ENCODE assay signal across 8 cellular contexts in the genomic region with DNA sequence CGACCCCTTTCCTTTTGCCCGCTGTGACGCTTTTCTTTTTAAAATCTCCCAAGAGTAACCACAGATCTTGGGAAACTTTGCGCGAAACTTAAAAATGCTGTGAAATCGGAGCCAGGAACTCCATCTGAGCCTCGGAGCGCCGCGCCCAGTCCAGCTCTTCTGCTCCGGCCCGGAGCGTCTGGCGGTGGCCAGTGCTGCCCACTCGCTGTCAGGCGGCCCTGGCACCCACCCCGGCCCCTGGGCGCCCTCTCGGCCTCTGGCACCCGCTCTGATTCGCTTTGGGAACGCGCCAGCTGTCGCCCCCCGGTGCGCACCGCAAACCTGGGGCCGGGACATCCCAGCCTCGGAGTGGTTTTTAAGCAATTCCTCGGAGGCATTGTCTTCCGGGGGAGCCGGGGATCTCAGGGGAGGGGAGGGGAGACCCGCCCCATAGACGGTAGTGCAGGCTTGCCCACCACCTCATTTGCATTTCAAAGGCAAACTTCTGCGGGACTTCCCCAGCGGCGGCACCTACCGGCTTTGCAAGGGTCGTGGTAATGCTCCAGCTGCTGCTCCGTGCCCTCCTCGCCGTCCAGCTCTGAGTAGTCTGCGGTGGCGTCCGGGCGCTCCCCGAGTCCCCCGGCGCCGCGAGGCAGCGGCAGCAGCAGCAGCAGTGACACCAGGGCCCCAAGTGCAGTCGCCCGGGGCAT. TPM values are rescaled to one million over a fixed set of nuclear protein-coding genes. Genes with fewer than 3 reads are reported as not detected.
A peak's percentile ranks its signal among the peaks of the same experiment; 100 is the strongest.
DNase-seq lines count a peak whose midpoint lies in the region; ATAC-seq and TF ChIP-seq lines count a peak whose summit lies in the region.

No MANE protein-coding gene starts in this region.

- BruUV-seq in OCI-LY7 (replicated peaks; lab: Mats Ljungman, UMichigan) (no TSS peak), mammary epithelial cell (replicated peaks; lab: Mats Ljungman, UMichigan) (no TSS peak)

- in situ Hi-C loops in mammary epithelial cell (cut with MboI; ENCODE audit: low sequenced_read_pairs in 2 of 2), result no loop called here

- peak overlapping the region; percentile 52; the same call in 1 of the 2 replicates for H2AFZ ChIP-seq in DND-41 (ENCODE audit: low read depth, low read length)
- peak overlapping the region; percentile 56; the same call in 1 of the 2 replicates for H2AFZ ChIP-seq in OCI-LY7 (ENCODE audit: low read length)
- peak overlapping the region; percentile 66 for H2AFZ ChIP-seq in mammary epithelial cell (ENCODE audit: low read depth, low read length)

- dilution Hi-C loops in mammary epithelial cell (cut with HindIII; ENCODE audit: low sequenced_read_pairs), result no loop called here

- peak overlapping the region; percentile 90 for H3K4me2 ChIP-seq in DND-41 (ENCODE audit: insufficient read depth, low read length)
- H3K4me2 ChIP-seq in OCI-LY7 (ENCODE audit: low read length), result peak overlapping the region; percentile 95
- peak overlapping the region; percentile 98 for H3K4me2 ChIP-seq in mammary epithelial cell (ENCODE audit: insufficient read depth, low read depth, low read length)

- H3K4me1 ChIP-seq in DND-41 (ENCODE audit: insufficient read depth, low read length) (peaks cover 20% of the 10 kb centered on the region), OCI-LY7 (ENCODE audit: insufficient read depth, low read length, poor library complexity, severe bottlenecking) (peaks cover 19% of the 10 kb centered on the region), mammary epithelial cell (ENCODE audit: insufficient read depth, low read length) (peaks cover 32% of the 10 kb centered on the region), left lung (peaks cover 18 to 27% of the 10 kb centered on the region in 2 donors), suprapubic skin (peaks cover 25% of the 10 kb centered on the region)

- DNase-seq in DND-41, result peak; percentile 83
- peak; percentile 74 for DNase-seq in OCI-LY7 (ENCODE audit: low spot score)
- no peak for DNase-seq in mammary epithelial cell
- peak in 1 of 2 donors; percentile 71 for DNase-seq in left lung
- no peak for DNase-seq in suprapubic skin (ENCODE audit: low spot score in 2 of 2)
- no peak for DNase-seq in H4 (ENCODE audit: low spot score)
- DNase-seq in NCI-H1930 (lab: John Stamatoyannopoulos, UW), result no peak

- H3K9me2 ChIP-seq in OCI-LY7 (ENCODE audit: insufficient read depth, low read length), result no peaks in the 10 kb centered on the region

- TF ChIP-seq EP300 in suprapubic skin (IDR thresholded peaks at IDR 0.05), result no peak

- POLR2A ChIA-PET in OCI-LY7 (lab: Charles Lee), result interaction anchor here (0.6 to 1.5 kb wide), 3 partner anchors 22 to 539 kb away, joined by 3 to 4 read pairs (median 3); no protein-coding TSS in a partner anchor

- H3K79me2 ChIP-seq in DND-41 (ENCODE audit: insufficient read depth, low read length), result no peaks in the 10 kb centered on the region
- no peaks in the 10 kb centered on the region for H3K79me2 ChIP-seq in OCI-LY7 (ENCODE audit: insufficient read depth, low read depth, low read length)
- H3K79me2 ChIP-seq in mammary epithelial cell (ENCODE audit: insufficient read depth, low read length), result no peaks in the 10 kb centered on the region

- CTCF ChIA-PET in OCI-LY7 (lab: Charles Lee; ENCODE audit: unreplicated experiment) (interaction anchor here (0.6 to 1.0 kb wide), 2 partner anchors 119 to 641 kb away, joined by 3 to 6 read pairs; no protein-coding TSS in a partner anchor), mammary epithelial cell (lab: Charles Lee; ENCODE audit: low non-redundant PET) (interaction anchor here (0.6 to 1.3 kb wide), 3 partner anchors 22 to 512 kb away, joined by 3 to 12 read pairs (median 5); no protein-coding TSS in a partner anchor)

- H3K4me3 ChIP-seq in DND-41 (ENCODE audit: low read depth in 1 of 2, low read length in 2 of 2) (peak overlapping the region; percentile 8 to 55; a peak in 3 of 4 replicates), OCI-LY7 (ENCODE audit: low read depth, low read length, poor library complexity, severe bottlenecking) (peak overlapping the region; percentile 69), mammary epithelial cell (replicated peaks in 1 of 3; ENCODE audit: insufficient read depth in 1 of 3, low read depth in 2 of 3, low read length in 3 of 3) (peak overlapping the region; percentile 35 to 65 (median 54)), left lung (peak overlapping the region; percentile 35 to 43), suprapubic skin (peak overlapping the region; percentile 47)

- ATAC-seq in DND-41 (ENCODE audit: insufficient read depth, low read depth), result peak; percentile 85
- peak; percentile 48 for ATAC-seq in GM21619 (IDR thresholded peaks at IDR 0.05; ENCODE audit: unreplicated experiment)
- ATAC-seq in left lung, result peak; percentile 44

- H3K27me3 ChIP-seq in DND-41 (ENCODE audit: insufficient read depth, low read length, poor library complexity) (peaks cover 50% of the 10 kb centered on the region), mammary epithelial cell (ENCODE audit: insufficient read depth, low read length) (no peaks in the 10 kb centered on the region), left lung (peaks cover 26 to 72% of the 10 kb centered on the region in 2 donors), suprapubic skin (peaks cover 22% of the 10 kb centered on the region)

- no peak for TF ChIP-seq CTCF in DND-41 (IDR thresholded peaks at IDR 0.05; ENCODE audit: borderline replicate concordance, extremely low read depth, low read length, poor library complexity, severe bottlenecking)
- TF ChIP-seq CTCF in OCI-LY7 (conservative IDR thresholded peaks at IDR 0.05; ENCODE audit: low read length), result no peak
- TF ChIP-seq CTCF in mammary epithelial cell (conservative IDR thresholded peaks at IDR 0.05 in 1 of 2, IDR thresholded peaks at IDR 0.05 in 1 of 2; ENCODE audit: extremely low read depth in 1 of 2, insufficient read depth in 1 of 2, low read depth in 1 of 2, low read length in 2 of 2), result no peak
- no peak for TF ChIP-seq CTCF in left lung (IDR thresholded peaks at IDR 0.05)
- TF ChIP-seq CTCF in suprapubic skin (IDR thresholded peaks at IDR 0.05), result no peak

- WGBS in mammary epithelial cell (ENCODE audit: low coverage, missing lambda C conversion rate), result 5% methylated on average over 12 of the region's 54 CpGs
- under 1% methylated on average over 38 of the region's 54 CpGs for WGBS in suprapubic skin

- H3K9me3 ChIP-seq in DND-41 (ENCODE audit: insufficient read depth, low read length, severe bottlenecking), result no peaks in the 10 kb centered on the region
- H3K9me3 ChIP-seq in OCI-LY7 (ENCODE audit: low read length), result no peaks in the 10 kb centered on the region
- no peaks in the 10 kb centered on the region for H3K9me3 ChIP-seq in mammary epithelial cell (replicated peaks; ENCODE audit: insufficient read depth, low read length)
- no peaks in the 10 kb centered on the region for H3K9me3 ChIP-seq in left lung
- no peaks in the 10 kb centered on the region for H3K9me3 ChIP-seq in suprapubic skin

- H3K9ac ChIP-seq in DND-41 (ENCODE audit: low read depth, low read length) (peak overlapping the region; percentile 39; the same call in 1 of the 2 replicates), mammary epithelial cell (ENCODE audit: insufficient read depth, low read length) (no peak overlapping the region)

- H3K27ac ChIP-seq in DND-41 (ENCODE audit: low read length) (no peak overlapping the region), OCI-LY7 (ENCODE audit: low read depth, low read length, poor library complexity, severe bottlenecking) (peak overlapping the region; percentile 9), mammary epithelial cell (ENCODE audit: insufficient read depth, low read depth, low read length) (no peak overlapping the region), left lung (no peak overlapping the region), suprapubic skin (no peak overlapping the region)

- H4K20me1 ChIP-seq in DND-41 (ENCODE audit: insufficient read depth, low read length) (peaks cover 50% of the 10 kb centered on the region), OCI-LY7 (ENCODE audit: insufficient read depth, low read length) (no peaks in the 10 kb centered on the region; the same call in 1 of the 2 replicates), mammary epithelial cell (ENCODE audit: insufficient read depth, low read length) (no peaks in the 10 kb centered on the region)

- no peaks in the 10 kb centered on the region for H3K36me3 ChIP-seq in DND-41 (ENCODE audit: insufficient read depth, low read length)
- H3K36me3 ChIP-seq in OCI-LY7 (ENCODE audit: insufficient read depth, low read length), result no peaks in the 10 kb centered on the region
- no peaks in the 10 kb centered on the region for H3K36me3 ChIP-seq in mammary epithelial cell (ENCODE audit: insufficient read depth, low read length)
- H3K36me3 ChIP-seq in left lung, result peaks cover 0 to 4% of the 10 kb centered on the region in 2 donors
- no peaks in the 10 kb centered on the region for H3K36me3 ChIP-seq in suprapubic skin

- no peak for TF ChIP-seq POLR2A in suprapubic skin (IDR thresholded peaks at IDR 0.05)

- intact Hi-C loops in OCI-LY7 (cut with micrococcal nuclease; ENCODE audit: unreplicated experiment) (loop anchor here (2.0 to 10.0 kb wide), 2 partner anchors 138 to 232 kb away; no protein-coding TSS in a partner anchor), mammary epithelial cell (cut with micrococcal nuclease) (loop anchor here (1.0 to 5.0 kb wide), 4 partner anchors 43 to 319 kb away; partner anchors contain the start of gene LCOR), left lung (cut with DNase I) (no loop called here)

RNA-seq across cellular contexts. Expression of gene TLL2, which starts 0.6 kb away (rescaled TPM):
- 0.18 and 1.1 TPM in 2 replicates for total RNA-seq in OCI-LY7 (2014; rRNA removed; shearing (Covaris generic))
- total RNA-seq in OCI-LY7 (2022) (0.87 and 0.97 TPM in 2 replicates), mammary epithelial cell (under 1 TPM; 0.17 to 0.59 TPM), left lung (under 1 TPM; 0.09 to 0.47 TPM), suprapubic skin (under 1 TPM in 2 of 4 donors, not detected in 2; 0.30 to 0.60 TPM)
- polyA plus RNA-seq in mammary epithelial cell, result 0.23 TPM
- not detected for polyA minus RNA-seq in mammary epithelial cell
- 0.31 and 0.64 TPM in 2 replicates for total RNA-seq in H4 (2014; rRNA removed; shearing (Covaris generic))

Comparison
In these comparisons a context has a peak if more than half of its experiments do, and no peak if none do; other contexts are left out.
1. DNase-seq: peak in DND-41 (single experiment) and OCI-LY7 (single experiment); none in mammary epithelial cell (single experiment), suprapubic skin (0 of 2), H4 (single experiment) and NCI-H1930 (0 of 2).
2. intact Hi-C loops: an anchor here in OCI-LY7 (2.0 to 10.0 kb wide) and mammary epithelial cell (1.0 to 5.0 kb wide); none called in left lung.
3. Peak in every context shown above with its lines, with median percentiles within 50 percentile points of each other: ATAC-seq, H2AFZ ChIP-seq, H3K4me2 ChIP-seq and H3K4me3 ChIP-seq.